25 cellular contexts compared by ENCODE assay signal in the genomic region with DNA sequence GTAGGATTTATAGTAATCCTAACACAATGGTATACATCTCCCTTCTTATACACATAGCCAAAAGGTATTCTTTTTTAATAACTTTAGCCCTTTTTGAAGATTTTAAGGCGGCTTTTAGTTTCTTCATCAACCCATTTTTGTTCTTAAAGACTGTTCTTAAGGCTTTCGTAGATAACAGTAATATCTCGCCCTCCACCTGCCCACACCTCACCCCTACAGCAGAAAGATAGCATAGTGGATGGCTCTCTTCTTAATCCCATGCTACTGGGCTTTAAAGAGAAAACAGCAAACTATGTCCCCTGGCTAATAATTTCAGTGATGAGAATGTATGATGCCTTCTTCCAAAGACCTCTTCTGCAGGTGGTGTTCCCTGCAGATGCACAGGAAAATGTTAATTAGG. TPM values are rescaled to one million over a fixed set of nuclear protein-coding genes. Genes with fewer than 3 reads are reported as not detected.
A peak's percentile ranks its signal among the peaks of the same experiment; 100 is the strongest.
DNase-seq lines count a peak whose midpoint lies in the region; ATAC-seq and TF ChIP-seq lines count a peak whose summit lies in the region.
"Had no signal": no experiment of that assay in that cellular context is flagged by ENCODE, and none has a peak within 500 bp of the region (broad histone marks: within the 10 kb centered on the region; RNA-seq: fewer than 3 reads in every experiment).

No MANE protein-coding gene starts in this region.

- no peaks in the 10 kb centered on the region for H3K9me3 ChIP-seq in CD8-positive, alpha-beta T cell (ENCODE audit: low read length)
- H3K9me3 ChIP-seq in SU-DHL-6 (ENCODE audit: insufficient read depth, low read length) = no peaks in the 10 kb centered on the region
- H3K9me3 ChIP-seq: breast epithelium, colonic mucosa, transverse colon had no signal

- no peaks in the 10 kb centered on the region for H3K79me2 ChIP-seq in SU-DHL-6 (ENCODE audit: insufficient read depth, low read length)

- H3K27me3 ChIP-seq in CD8-positive, alpha-beta T cell (ENCODE audit: insufficient read depth, low read length) = no peaks in the 10 kb centered on the region
- H3K27me3 ChIP-seq in SU-DHL-6 (ENCODE audit: low read length) = no peaks in the 10 kb centered on the region
- H3K27me3 ChIP-seq: breast epithelium, colonic mucosa, transverse colon had no signal

- POLR2A ChIA-PET in CD8-positive, alpha-beta T cell (lab: Charles Lee) = interaction anchor here (3.3 kb wide), 1 partner anchor 46 kb away, joined by 18 read pairs; the partner anchor contains the start of gene METTL9

- H3K36me3 Mint-ChIP-seq in CD14-positive monocyte (peaks cover 55 to 75% of the 10 kb centered on the region in 2 donors), naive B cell (no peaks in the 10 kb centered on the region)
- H3K36me3 Mint-ChIP-seq in CD8-positive, alpha-beta T cell = peaks cover 6% of the 10 kb centered on the region

- CTCF ChIA-PET in CD8-positive, alpha-beta T cell (lab: Charles Lee) = interaction anchor here (7.8 to 13.3 kb wide), 3 partner anchors 14 to 66 kb away, joined by 81 to 191 read pairs (median 109); no protein-coding TSS in a partner anchor

- no peak overlapping the region for H3K27ac ChIP-seq in CD8-positive, alpha-beta T cell (ENCODE audit: low read depth, low read length)
- H3K27ac ChIP-seq in SU-DHL-6 (ENCODE audit: low read depth, low read length) = peak overlapping the region; percentile 96
- H3K27ac ChIP-seq: breast epithelium, colonic mucosa had no signal

- DNase-seq in CD14-positive monocyte (ENCODE audit: low spot score) = no peak
- DNase-seq in CD8-positive, alpha-beta T cell = no peak
- DNase-seq in naive B cell = no peak
- no peak for DNase-seq in GM10266 (ENCODE audit: extremely low spot score)
- no peak for DNase-seq in cortex of kidney (lab: John Stamatoyannopoulos, UW)
- no peak for DNase-seq in NCI-H1930 (lab: John Stamatoyannopoulos, UW)
- DNase-seq: activated CD4-positive, alpha-beta memory T cell treated with anti-CD3 and anti-CD28 coated beads for 36 hours; activated CD4-positive, CD25-positive, alpha-beta regulatory T cell; activated CD8-positive, alpha-beta memory T cell treated with anti-CD3 and anti-CD28 coated beads, Interleukin-2, amount 50 U/mL, for 48 hours; activated effector memory CD4-positive, alpha-beta T cell treated with Interleukin-2 at 50 U/mL for 16 hours; amygdala; colonic mucosa; left ventricle myocardium superior; NCI-H1417; NCI-H2081 treated with DMSO at 0.1 percent for 48 hours; NCI-H446; NCI-H82; transverse colon had no signal

- H3K27me3 Mint-ChIP-seq in CD14-positive monocyte (ENCODE audit: low read depth in 3 of 3) (no peaks in the 10 kb centered on the region), naive B cell (no peaks in the 10 kb centered on the region)
- no peaks in the 10 kb centered on the region for H3K27me3 Mint-ChIP-seq in CD8-positive, alpha-beta T cell (ENCODE audit: low read depth)
- H3K27me3 Mint-ChIP-seq: activated CD4-positive, alpha-beta memory T cell treated with anti-CD3 and anti-CD28 coated beads for 36 hours had no signal

- H3K9ac ChIP-seq in SU-DHL-6 (ENCODE audit: low read length) = peak overlapping the region; percentile 47

- no peak overlapping the region for H3K4me3 ChIP-seq in CD8-positive, alpha-beta T cell (ENCODE audit: low read depth, low read length)
- no peak overlapping the region for H3K4me3 ChIP-seq in SU-DHL-6 (ENCODE audit: insufficient read depth, low read length, poor library complexity, severe bottlenecking)
- H3K4me3 ChIP-seq: breast epithelium, colonic mucosa, transverse colon had no signal

- no peaks in the 10 kb centered on the region for H3K36me3 ChIP-seq in CD8-positive, alpha-beta T cell (ENCODE audit: insufficient read depth, low read length)
- H3K36me3 ChIP-seq in SU-DHL-6 (ENCODE audit: low read length) = no peaks in the 10 kb centered on the region
- H3K36me3 ChIP-seq: breast epithelium, colonic mucosa, transverse colon had no signal

- peaks cover 63% of the 10 kb centered on the region for H3F3A ChIP-seq in SU-DHL-6 (ENCODE audit: insufficient read depth)

- H3K4me1 ChIP-seq in CD8-positive, alpha-beta T cell (ENCODE audit: insufficient read depth, low read length) = peaks cover 56% of the 10 kb centered on the region
- H3K4me1 ChIP-seq: breast epithelium had no signal

- ATAC-seq in CD8-positive, alpha-beta T cell = no peak
- no peak for ATAC-seq in naive B cell (ENCODE audit: low read depth in 2 of 2)
- ATAC-seq: left ventricle myocardium superior, Right ventricle myocardium inferior had no signal

- intact Hi-C loops in CD14-positive monocyte (cut with micrococcal nuclease) = loop anchor here (2.0 to 5.0 kb wide), 3 partner anchors 41 to 64 kb away; no protein-coding TSS in a partner anchor
- intact Hi-C loops in CD8-positive, alpha-beta T cell (cut with DNase I, micrococcal nuclease) = loop anchor here (5.0 kb wide), 4 partner anchors 309 to 1794 kb away; partner anchors contain the start of gene UQCRC2 (in 1 of the 2)

- H4K20me1 ChIP-seq in SU-DHL-6 (ENCODE audit: low read depth, low read length) = no peaks in the 10 kb centered on the region

- TF ChIP-seq CTCF in CD14-positive monocyte (IDR thresholded peaks at IDR 0.05) (no peak), SU-DHL-6 (IDR thresholded peaks at IDR 0.05; ENCODE audit: insufficient read depth, low read length, poor library complexity, severe bottlenecking) (no peak), GM10266 (IDR thresholded peaks at IDR 0.05; ENCODE audit: control insufficient read depth, insufficient read depth, low read depth, missing control alignments) (no peak)
- no peak for TF ChIP-seq CTCF in CD8-positive, alpha-beta T cell (IDR thresholded peaks at IDR 0.05)

- H3K27ac Mint-ChIP-seq in CD14-positive monocyte (peak overlapping the region in 6 of 7 donors; percentile 18 to 97 (median 69)), naive B cell (peak overlapping the region in 3 of 6 donors; percentile 91 to 97 (median 94))
- peak overlapping the region; percentile 27 for H3K27ac Mint-ChIP-seq in CD8-positive, alpha-beta T cell
- H3K27ac Mint-ChIP-seq: activated CD4-positive, alpha-beta memory T cell treated with anti-CD3 and anti-CD28 coated beads for 36 hours had no signal

- no peaks in the 10 kb centered on the region for H3K9me3 Mint-ChIP-seq in CD14-positive monocyte
- H3K9me3 Mint-ChIP-seq in CD8-positive, alpha-beta T cell = no peaks in the 10 kb centered on the region
- no peaks in the 10 kb centered on the region for H3K9me3 Mint-ChIP-seq in naive B cell
- H3K9me3 Mint-ChIP-seq: activated CD4-positive, alpha-beta memory T cell treated with anti-CD3 and anti-CD28 coated beads for 36 hours; mesothelial cell of epicardium; neural crest cell had no signal

- H3K9me2 ChIP-seq in SU-DHL-6 (replicated peaks; ENCODE audit: insufficient read depth, low read length) = no peaks in the 10 kb centered on the region

- H3K4me3 Mint-ChIP-seq in CD14-positive monocyte = peak overlapping the region in 1 of 2 donors; percentile 37
- H3K4me3 Mint-ChIP-seq in CD8-positive, alpha-beta T cell = no peak overlapping the region
- peak overlapping the region in 5 of 8 donors; percentile 8 to 91 (median 76) for H3K4me3 Mint-ChIP-seq in naive B cell
- H3K4me3 Mint-ChIP-seq: activated CD4-positive, alpha-beta memory T cell treated with anti-CD3 and anti-CD28 coated beads for 36 hours; mesothelial cell of epicardium; neural crest cell had no signal

- no peak overlapping the region for H2AFZ ChIP-seq in SU-DHL-6 (ENCODE audit: low read depth, low read length, severe bottlenecking)

- H3K4me2 ChIP-seq in SU-DHL-6 (ENCODE audit: low read depth, low read length, poor library complexity, severe bottlenecking) = peak overlapping the region; percentile 76

- peaks cover 60% of the 10 kb centered on the region for H3K4me1 Mint-ChIP-seq in CD14-positive monocyte
- peaks cover 60% of the 10 kb centered on the region for H3K4me1 Mint-ChIP-seq in CD8-positive, alpha-beta T cell (ENCODE audit: low read depth)
- peaks cover 29 to 59% (median 51%) of the 10 kb centered on the region in 3 donors for H3K4me1 Mint-ChIP-seq in naive B cell

RNA-seq across cellular contexts. Expression of gene IGSF6, which starts 8.6 kb away (rescaled TPM):
- polyA plus RNA-seq in CD14-positive monocyte = 100 to 1,000 TPM; 159 to 276 TPM
- under 1 TPM in 1 of 2 experiments, not detected in 1; 0.19 TPM for total RNA-seq in CD8-positive, alpha-beta T cell
- polyA plus RNA-seq in naive B cell (ENCODE audit: low read depth in 6 of 6) = 1 to 10 TPM in 2 of 6 donors, under 1 TPM in 4; 0.44 to 2.0 (median 0.66) TPM
- total RNA-seq: fibroblast of lung, M059J, mesothelial cell of epicardium, neural crest cell had no signal
- polyA plus RNA-seq: fibroblast of lung had no signal

RNA-seq across cellular contexts. Expression of gene OTOA, which starts 20.0 kb away (rescaled TPM):
- under 1 TPM; 0.21 to 0.23 TPM for polyA plus RNA-seq in CD14-positive monocyte
- total RNA-seq in CD8-positive, alpha-beta T cell = under 1 TPM in 1 of 2 experiments, not detected in 1; 0.14 TPM
- not detected for polyA plus RNA-seq in naive B cell (ENCODE audit: low read depth in 6 of 6)
- total RNA-seq: activated CD4-positive, alpha-beta memory T cell treated with anti-CD3 and anti-CD28 coated beads for 36 hours; colonic mucosa; left ventricle myocardium superior; M059J; Right ventricle myocardium inferior had no signal
- polyA plus RNA-seq: fibroblast of lung had no signal

RNA-seq across cellular contexts. Expression of gene METTL9, which starts 44.4 kb away (rescaled TPM):
- polyA plus RNA-seq in CD14-positive monocyte (100 to 1,000 TPM; 373 to 400 TPM), naive B cell (ENCODE audit: low read depth in 6 of 6) (100 to 1,000 TPM in 4 of 6 donors, 10 to 100 TPM in 2; 92.8 to 151 (median 110) TPM)
- 10 to 100 TPM; 93.8 to 99.0 TPM for total RNA-seq in CD8-positive, alpha-beta T cell

Comparison
In these comparisons a context has a peak if more than half of its experiments do, and no peak if none do; other contexts are left out.
1. RNA of gene IGSF6, which starts 8.6 kb away (polyA plus RNA-seq): 159 to 276 TPM in CD14-positive monocyte; 0.44 to 2.0 TPM in naive B cell; every median in the first group is over 10 times any median in the second.